13 cellular contexts compared by ENCODE assay signal in the genomic region with DNA sequence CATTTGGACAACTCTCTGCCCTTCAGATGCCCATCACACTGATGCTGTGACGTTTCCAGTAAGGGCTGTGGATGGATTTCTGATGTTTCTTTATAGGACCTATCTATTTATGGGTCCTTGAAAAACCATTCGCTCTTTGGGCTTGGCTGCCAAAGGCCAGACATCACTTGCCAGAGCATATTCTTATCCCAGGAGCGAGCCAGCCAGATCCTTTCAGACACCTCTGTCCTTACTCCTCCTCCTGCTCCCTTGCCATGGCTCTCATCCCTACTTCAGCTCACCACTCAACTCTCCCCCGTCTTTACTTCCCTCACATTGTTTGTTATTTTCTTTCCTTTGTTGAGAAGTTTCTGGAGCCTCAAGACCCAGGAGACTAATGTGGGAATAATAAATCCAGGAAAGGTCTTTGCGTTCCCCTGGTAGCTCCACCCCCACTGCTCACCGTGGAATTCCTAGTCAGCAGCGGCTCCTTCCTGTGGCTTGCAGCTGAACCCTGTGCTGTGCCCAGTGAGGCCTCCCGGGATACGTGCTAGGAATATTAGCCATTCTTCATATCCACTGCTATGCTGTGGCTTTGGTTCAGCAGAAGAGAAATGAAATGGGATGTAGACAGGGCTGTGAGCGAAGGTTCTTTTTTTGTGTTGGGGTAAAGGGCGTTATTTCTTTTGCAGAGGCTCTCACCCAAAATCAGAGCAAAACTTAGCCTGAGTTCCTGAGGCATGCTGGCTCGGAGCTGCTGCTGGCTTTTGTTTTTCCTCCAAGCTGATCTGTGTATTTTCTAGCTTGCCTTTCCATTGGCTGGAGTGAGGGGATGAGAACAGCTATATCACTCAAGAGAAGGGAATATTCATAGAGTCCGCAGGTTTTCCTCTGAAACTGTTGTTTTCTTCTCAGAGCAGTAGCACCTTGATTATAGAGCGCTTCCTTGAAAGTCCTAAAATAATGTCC.
A peak's percentile ranks its signal among the peaks of the same experiment; 100 is the strongest.
DNase-seq lines count a peak whose midpoint lies in the region; ATAC-seq and TF ChIP-seq lines count a peak whose summit lies in the region.
"Had no signal": no experiment of that assay in that cellular context is flagged by ENCODE, and none has a peak within 500 bp of the region (broad histone marks: within the 10 kb centered on the region; RNA-seq: fewer than 3 reads in every experiment).

No MANE protein-coding gene starts in this region.

- H3K4me1 Mint-ChIP-seq in activated T-helper 2 cell treated with anti-CD3 and anti-CD28 coated beads, Interferon-gamma antibody, Interleukin-2, Interleukin-4, amounts not matched to agents 10 μg/mL and 5 μg/mL and 100 μg/mL, durations not matched to agents 14 hours and 24 hours and 36 hours (ENCODE audit: low read depth), result no peaks in the 10 kb centered on the region
- H3K4me1 Mint-ChIP-seq: naive B cell had no signal

- no peak overlapping the region for H3K27ac Mint-ChIP-seq in activated T-helper 2 cell treated with anti-CD3 and anti-CD28 coated beads, Interferon-gamma antibody, Interleukin-2, Interleukin-4, amounts not matched to agents 10 μg/mL and 5 μg/mL and 100 μg/mL, durations not matched to agents 14 hours and 24 hours and 36 hours
- H3K27ac Mint-ChIP-seq: naive B cell had no signal

- H3K4me1 ChIP-seq in aorta (ENCODE audit: control insufficient read depth in 1 of 2, insufficient read depth in 2 of 2, low read length in 2 of 2), result peaks cover 0 to 2% of the 10 kb centered on the region in 2 donors

- H3K27me3 Mint-ChIP-seq in activated T-helper 2 cell treated with anti-CD3 and anti-CD28 coated beads, Interferon-gamma antibody, Interleukin-2, Interleukin-4, amounts not matched to agents 10 μg/mL and 5 μg/mL and 100 μg/mL, durations not matched to agents 14 hours and 24 hours and 36 hours (ENCODE audit: low read depth), result no peaks in the 10 kb centered on the region

- no peak overlapping the region for H3K4me3 Mint-ChIP-seq in activated T-helper 2 cell treated with anti-CD3 and anti-CD28 coated beads, Interferon-gamma antibody, Interleukin-2, Interleukin-4, amounts not matched to agents 10 μg/mL and 5 μg/mL and 100 μg/mL, durations not matched to agents 14 hours and 24 hours and 36 hours (ENCODE audit: low read depth)
- H3K4me3 Mint-ChIP-seq: naive B cell had no signal

- TF ChIP-seq CTCF in cardiac fibroblast (IDR thresholded peaks at IDR 0.05; ENCODE audit: low read depth, low read length), result no peak

- H3K27me3 ChIP-seq in aorta (ENCODE audit: control insufficient read depth in 1 of 2, insufficient read depth in 2 of 2, low read length in 1 of 2), result no peaks in the 10 kb centered on the region

- ATAC-seq in left cardiac atrium (peak; percentile 80), aorta (ENCODE audit: low FRiP score) (peak; percentile 90), GM21825 (IDR thresholded peaks at IDR 0.05; ENCODE audit: unreplicated experiment) (no peak)
- ATAC-seq: HCT116 had no signal

- H3K9me3 ChIP-seq in aorta (ENCODE audit: control insufficient read depth, low read length), result no peaks in the 10 kb centered on the region

- H3K27ac ChIP-seq in aorta (ENCODE audit: low read depth in 1 of 2, low read length in 2 of 2), result peak overlapping the region; percentile 84 to 87
- H3K27ac ChIP-seq: HL-60 had no signal

- 15 to 16% methylated on average over 14 of the region's 14 CpGs for WGBS in aorta, 2 donors

- intact Hi-C loops in left cardiac atrium (cut with DNase I), result no loop called here
- intact Hi-C loops in aorta (cut with DNase I), result loop anchor here in 1 of 2 donors (5.0 kb wide), 1 partner anchor 420 kb away; no protein-coding TSS in a partner anchor
- intact Hi-C loops in activated T-helper 2 cell treated with anti-CD3 and anti-CD28 coated beads, Interferon-gamma antibody, Interleukin-2, Interleukin-4, amounts not matched to agents 10 μg/mL and 5 μg/mL and 100 μg/mL, durations not matched to agents 14 hours and 24 hours and 36 hours (cut with micrococcal nuclease), result no loop called here

- H3K4me3 ChIP-seq in cardiac fibroblast (replicated peaks in 1 of 2; ENCODE audit: low read depth in 2 of 2, low read length in 2 of 2), result no peak overlapping the region
- H3K4me3 ChIP-seq in aorta (ENCODE audit: low read length in 2 of 2), result no peak overlapping the region

- H3K36me3 ChIP-seq in aorta (ENCODE audit: control insufficient read depth in 1 of 2, insufficient read depth in 2 of 2, low read length in 1 of 2), result no peaks in the 10 kb centered on the region

- DNase-seq in cardiac fibroblast (ENCODE audit: low read depth in 2 of 2), result peak; percentile 56 to 72
- peak; percentile 38 for DNase-seq in left cardiac atrium
- DNase-seq in non-pigmented ciliary epithelial cell (ENCODE audit: low read depth), result peak; percentile 34
- peak; percentile 83 to 85 for DNase-seq in aorta
- no peak for DNase-seq in NCI-H2107 treated with DMSO at 0.1 percent for 48 hours (lab: John Stamatoyannopoulos, UW; ENCODE audit: unreplicated experiment)
- DNase-seq in activated T-helper 2 cell treated with anti-CD3 and anti-CD28 coated beads, Interferon-gamma antibody, Interleukin-2, Interleukin-4, amounts not matched to agents 10 μg/mL and 5 μg/mL and 100 μg/mL, durations not matched to agents 14 hours and 24 hours and 36 hours (ENCODE audit: low spot score), result no peak
- DNase-seq: foreskin melanocyte, naive B cell, NCI-H1436 treated with DMSO at 0.1 percent for 48 hours, T-helper 2 cell had no signal

- H3K9me3 Mint-ChIP-seq in activated T-helper 2 cell treated with anti-CD3 and anti-CD28 coated beads, Interferon-gamma antibody, Interleukin-2, Interleukin-4, amounts not matched to agents 10 μg/mL and 5 μg/mL and 100 μg/mL, durations not matched to agents 14 hours and 24 hours and 36 hours, result no peaks in the 10 kb centered on the region

- H3K36me3 Mint-ChIP-seq in activated T-helper 2 cell treated with anti-CD3 and anti-CD28 coated beads, Interferon-gamma antibody, Interleukin-2, Interleukin-4, amounts not matched to agents 10 μg/mL and 5 μg/mL and 100 μg/mL, durations not matched to agents 14 hours and 24 hours and 36 hours (ENCODE audit: low read depth), result no peaks in the 10 kb centered on the region
- H3K36me3 Mint-ChIP-seq: naive B cell had no signal

Comparison
In these comparisons a context has a peak if more than half of its experiments do, and no peak if none do; other contexts are left out.
1. DNase-seq: peak in cardiac fibroblast (2 of 2), left cardiac atrium (single experiment), non-pigmented ciliary epithelial cell (single experiment) and aorta (2 of 2); none in NCI-H2107 treated with DMSO at 0.1 percent for 48 hours (single experiment) and activated T-helper 2 cell treated with anti-CD3 and anti-CD28 coated beads, Interferon-gamma antibody, Interleukin-2, Interleukin-4, amounts not matched to agents 10 μg/mL and 5 μg/mL and 100 μg/mL, durations not matched to agents 14 hours and 24 hours and 36 hours (single experiment).